Comparison of ENCODE assay signal across 1 cellular context in genomic region chr3:106848099-106848498, GRCh38.
TF ChIP-seq lines count a peak whose summit lies in the region.

No MANE protein-coding gene starts in this region.

TF ChIP-seq in GM23338, 12 proteins besides CTCF, POLR2A, EP300 and RAD21 (continued from another document):
- TF ChIP-seq, protein P1, sequence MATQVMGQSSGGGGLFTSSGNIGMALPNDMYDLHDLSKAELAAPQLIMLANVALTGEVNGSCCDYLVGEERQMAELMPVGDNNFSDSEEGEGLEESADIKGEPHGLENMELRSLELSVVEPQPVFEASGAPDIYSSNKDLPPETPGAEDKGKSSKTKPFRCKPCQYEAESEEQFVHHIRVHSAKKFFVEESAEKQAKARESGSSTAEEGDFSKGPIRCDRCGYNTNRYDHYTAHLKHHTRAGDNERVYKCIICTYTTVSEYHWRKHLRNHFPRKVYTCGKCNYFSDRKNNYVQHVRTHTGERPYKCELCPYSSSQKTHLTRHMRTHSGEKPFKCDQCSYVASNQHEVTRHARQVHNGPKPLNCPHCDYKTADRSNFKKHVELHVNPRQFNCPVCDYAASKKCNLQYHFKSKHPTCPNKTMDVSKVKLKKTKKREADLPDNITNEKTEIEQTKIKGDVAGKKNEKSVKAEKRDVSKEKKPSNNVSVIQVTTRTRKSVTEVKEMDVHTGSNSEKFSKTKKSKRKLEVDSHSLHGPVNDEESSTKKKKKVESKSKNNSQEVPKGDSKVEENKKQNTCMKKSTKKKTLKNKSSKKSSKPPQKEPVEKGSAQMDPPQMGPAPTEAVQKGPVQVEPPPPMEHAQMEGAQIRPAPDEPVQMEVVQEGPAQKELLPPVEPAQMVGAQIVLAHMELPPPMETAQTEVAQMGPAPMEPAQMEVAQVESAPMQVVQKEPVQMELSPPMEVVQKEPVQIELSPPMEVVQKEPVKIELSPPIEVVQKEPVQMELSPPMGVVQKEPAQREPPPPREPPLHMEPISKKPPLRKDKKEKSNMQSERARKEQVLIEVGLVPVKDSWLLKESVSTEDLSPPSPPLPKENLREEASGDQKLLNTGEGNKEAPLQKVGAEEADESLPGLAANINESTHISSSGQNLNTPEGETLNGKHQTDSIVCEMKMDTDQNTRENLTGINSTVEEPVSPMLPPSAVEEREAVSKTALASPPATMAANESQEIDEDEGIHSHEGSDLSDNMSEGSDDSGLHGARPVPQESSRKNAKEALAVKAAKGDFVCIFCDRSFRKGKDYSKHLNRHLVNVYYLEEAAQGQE (IDR thresholded peaks at IDR 0.05; ENCODE audit: unreplicated experiment), result no peak
